In genomic region chr15:94229591-94230365, GRCh38 we compare ENCODE assay signal across 8 cellular contexts. TPM values are rescaled to one million over a fixed set of nuclear protein-coding genes. Genes with fewer than 3 reads are reported as not detected.
DNase-seq lines count a peak whose midpoint lies in the region; ATAC-seq and TF ChIP-seq lines count a peak whose summit lies in the region.

No MANE protein-coding gene starts in this region.

- no peak for TF ChIP-seq CTCF in lower lobe of right lung (IDR thresholded peaks at IDR 0.05)
- TF ChIP-seq CTCF in osteoblast (IDR thresholded peaks at IDR 0.05; ENCODE audit: extremely low read depth, low read depth, low read length) = no peak

- intact Hi-C loops in lower lobe of right lung (cut with DNase I) (no loop called here), right cardiac atrium (cut with DNase I) (no loop called here)

- peaks cover 0 to 1% (median 0%) of the 10 kb centered on the region in 7 donors for H3K9me3 Mint-ChIP-seq in CD4-positive, CD25-positive, alpha-beta regulatory T cell

- 79% methylated on average over 10 of the region's 10 CpGs for WGBS in right cardiac atrium

- no peaks in the 10 kb centered on the region for H3K27me3 ChIP-seq in CD4-positive, CD25-positive, alpha-beta regulatory T cell (ENCODE audit: control insufficient read depth, insufficient read depth, low read length)
- H3K27me3 ChIP-seq in lower lobe of right lung (ENCODE audit: low read depth) (no peaks in the 10 kb centered on the region), osteoblast (ENCODE audit: insufficient read depth, low read length) (no peaks in the 10 kb centered on the region), right cardiac atrium (ENCODE audit: control insufficient read depth, insufficient read depth) (no peaks in the 10 kb centered on the region)

- no peaks in the 10 kb centered on the region for H3K9me3 ChIP-seq in CD4-positive, CD25-positive, alpha-beta regulatory T cell (ENCODE audit: control insufficient read depth in 2 of 2, low read length in 2 of 2)
- no peaks in the 10 kb centered on the region for H3K9me3 ChIP-seq in lower lobe of right lung
- H3K9me3 ChIP-seq in osteoblast (ENCODE audit: low read depth, low read length) = no peaks in the 10 kb centered on the region
- no peaks in the 10 kb centered on the region for H3K9me3 ChIP-seq in right cardiac atrium (ENCODE audit: control insufficient read depth, low read length)

- H3K4me2 ChIP-seq in osteoblast (ENCODE audit: insufficient read depth, low read length) = no peak overlapping the region

- peak overlapping the region; percentile 92 for H3K4me3 ChIP-seq in CD4-positive, CD25-positive, alpha-beta regulatory T cell (ENCODE audit: low read depth, low read length)
- no peak overlapping the region for H3K4me3 ChIP-seq in lower lobe of right lung
- no peak overlapping the region for H3K4me3 ChIP-seq in osteoblast (ENCODE audit: insufficient read depth, low read length)
- no peak overlapping the region for H3K4me3 ChIP-seq in right cardiac atrium (ENCODE audit: low read length)

- H2AFZ ChIP-seq in osteoblast (ENCODE audit: low read length) = no peak overlapping the region

- peaks cover 22% of the 10 kb centered on the region for H3K4me1 ChIP-seq in CD4-positive, CD25-positive, alpha-beta regulatory T cell (ENCODE audit: control insufficient read depth, insufficient read depth, low read length, poor library complexity, severe bottlenecking)
- H3K4me1 ChIP-seq in lower lobe of right lung = peaks cover 33% of the 10 kb centered on the region
- H3K4me1 ChIP-seq in osteoblast (ENCODE audit: insufficient read depth, low read length) = no peaks in the 10 kb centered on the region
- no peaks in the 10 kb centered on the region for H3K4me1 ChIP-seq in right cardiac atrium (ENCODE audit: control insufficient read depth, insufficient read depth, low read length)

- ATAC-seq in CD4-positive, CD25-positive, alpha-beta regulatory T cell (ENCODE audit: low read depth in 2 of 2) = peak in 1 of 2 donors; percentile 32
- ATAC-seq in GM19468 (IDR thresholded peaks at IDR 0.05; ENCODE audit: extremely low read depth, unreplicated experiment) (peak; percentile 62), HG03565 (IDR thresholded peaks at IDR 0.05; ENCODE audit: unreplicated experiment) (peak; percentile 79), lower lobe of right lung (no peak), right cardiac atrium (no peak), esophagus mucosa (no peak)

- H3K4me1 Mint-ChIP-seq in CD4-positive, CD25-positive, alpha-beta regulatory T cell = peaks cover 26 to 31% (median 26%) of the 10 kb centered on the region in 4 donors

- peak overlapping the region; percentile 77 to 94 (median 92) for H3K4me3 Mint-ChIP-seq in CD4-positive, CD25-positive, alpha-beta regulatory T cell

- no peak overlapping the region for H3K27ac ChIP-seq in CD4-positive, CD25-positive, alpha-beta regulatory T cell (ENCODE audit: insufficient read depth, low read length, poor library complexity, severe bottlenecking)
- H3K27ac ChIP-seq in lower lobe of right lung = peak overlapping the region; percentile 83
- H3K27ac ChIP-seq in osteoblast (ENCODE audit: low read depth, low read length) = no peak overlapping the region
- no peak overlapping the region for H3K27ac ChIP-seq in right cardiac atrium (ENCODE audit: low read length)

- H3K27ac Mint-ChIP-seq in CD4-positive, CD25-positive, alpha-beta regulatory T cell = peak overlapping the region in 2 of 3 donors; percentile 83 to 95

- no peaks in the 10 kb centered on the region for H3K36me3 Mint-ChIP-seq in CD4-positive, CD25-positive, alpha-beta regulatory T cell

- H3K36me3 ChIP-seq in CD4-positive, CD25-positive, alpha-beta regulatory T cell (ENCODE audit: control insufficient read depth, insufficient read depth, low read length) = no peaks in the 10 kb centered on the region
- H3K36me3 ChIP-seq in lower lobe of right lung (no peaks in the 10 kb centered on the region), osteoblast (ENCODE audit: insufficient read depth, low read length) (no peaks in the 10 kb centered on the region)

- no peaks in the 10 kb centered on the region for H4K20me1 ChIP-seq in osteoblast (ENCODE audit: insufficient read depth, low read length)

- H3K79me2 ChIP-seq in osteoblast (ENCODE audit: insufficient read depth, low read length) = no peaks in the 10 kb centered on the region

- DNase-seq in CD4-positive, CD25-positive, alpha-beta regulatory T cell = peak; percentile 3 to 74 (median 44)
- DNase-seq in activated CD4-positive, alpha-beta T cell treated with anti-CD3 and anti-CD28 coated beads, Interleukin-2, amount 50 U/mL, for 48 hours = peak; percentile 43 to 56
- DNase-seq in lower lobe of right lung (no peak), osteoblast (ENCODE audit: insufficient read length, low spot score, missing footprints) (no peak), right cardiac atrium (no peak)

- H3K27me3 Mint-ChIP-seq in CD4-positive, CD25-positive, alpha-beta regulatory T cell = peaks cover 9% of the 10 kb centered on the region

RNA-seq across cellular contexts. Expression of gene MCTP2, which starts 1.6 kb away (rescaled TPM):
- 6.4 TPM for total RNA-seq in CD4-positive, CD25-positive, alpha-beta regulatory T cell
- 1 to 10 TPM; 1.1 to 3.2 (median 2.2) TPM for polyA plus RNA-seq in CD4-positive, CD25-positive, alpha-beta regulatory T cell
- 36.1 TPM for total RNA-seq in lower lobe of right lung
- total RNA-seq in osteoblast = 16.3 and 18.6 TPM in 2 replicates
- total RNA-seq in right cardiac atrium = 1 to 10 TPM in 2 of 4 donors, under 1 TPM in 2; 0.48 to 1.2 (median 0.86) TPM
- polyA plus RNA-seq in right cardiac atrium = 0.11 TPM
- total RNA-seq in esophagus mucosa = 14.6 TPM

Comparison
In these comparisons a context has a peak if more than half of its experiments do, and no peak if none do; other contexts are left out.
1. ATAC-seq: peak in GM19468 (single experiment) and HG03565 (single experiment); none in lower lobe of right lung (0 of 2), right cardiac atrium (0 of 2) and esophagus mucosa (single experiment).
2. DNase-seq: peak in CD4-positive, CD25-positive, alpha-beta regulatory T cell (3 of 3) and activated CD4-positive, alpha-beta T cell treated with anti-CD3 and anti-CD28 coated beads, Interleukin-2, amount 50 U/mL, for 48 hours (2 of 2); none in lower lobe of right lung (single experiment), osteoblast (single experiment) and right cardiac atrium (0 of 3).